In genomic region chr10:29304259-29305030, GRCh38 we compare ENCODE assay signal across 8 cellular contexts. TPM values are rescaled to one million over a fixed set of nuclear protein-coding genes. Genes with fewer than 3 reads are reported as not detected.
DNase-seq lines count a peak whose midpoint lies in the region; ATAC-seq and TF ChIP-seq lines count a peak whose summit lies in the region.

No MANE protein-coding gene starts in this region.

- H3K27me3 ChIP-seq in parathyroid adenoma (ENCODE audit: control insufficient read depth, insufficient read depth, low read length), result no peaks in the 10 kb centered on the region
- H3K27me3 ChIP-seq in effector memory CD4-positive, alpha-beta T cell (replicated peaks; ENCODE audit: control insufficient read depth, insufficient read depth, low read length, poor library complexity, severe bottlenecking), result no peaks in the 10 kb centered on the region

- no peak overlapping the region for H3K9ac ChIP-seq in parathyroid adenoma

- no peaks in the 10 kb centered on the region for H3K4me1 Mint-ChIP-seq in activated T-cell treated with anti-CD3 and anti-CD28 coated beads, Interleukin-2, amount 50 U/mL, for 72 hours (ENCODE audit: low read depth)

- peak; percentile 80 for TF ChIP-seq CTCF in parathyroid adenoma (IDR thresholded peaks at IDR 0.05)

- peaks cover 22% of the 10 kb centered on the region for H3K27me3 Mint-ChIP-seq in activated T-cell treated with anti-CD3 and anti-CD28 coated beads, Interleukin-2, amount 50 U/mL, for 72 hours (ENCODE audit: low read depth)

- peaks cover 4 to 10% of the 10 kb centered on the region in 2 donors for H3K36me3 Mint-ChIP-seq in activated T-cell treated with anti-CD3 and anti-CD28 coated beads, Interleukin-2, amount 50 U/mL, for 72 hours (ENCODE audit: insufficient read depth in 2 of 2)

- peak overlapping the region in 1 of 2 donors; percentile 45 for H3K4me3 Mint-ChIP-seq in activated T-cell treated with anti-CD3 and anti-CD28 coated beads, Interleukin-2, amount 50 U/mL, for 72 hours

- H3K27ac Mint-ChIP-seq in activated T-cell treated with anti-CD3 and anti-CD28 coated beads, Interleukin-2, amount 50 U/mL, for 72 hours, result no peak overlapping the region

- H2AFZ ChIP-seq in parathyroid adenoma, result peak overlapping the region; percentile 80

- H3K4me3 ChIP-seq in parathyroid adenoma (ENCODE audit: low read depth, low read length), result peak overlapping the region; percentile 39
- no peak overlapping the region for H3K4me3 ChIP-seq in effector memory CD4-positive, alpha-beta T cell (ENCODE audit: insufficient read depth, low read depth, low read length, poor library complexity, severe bottlenecking)

- peak; percentile 69 for DNase-seq in G401 (ENCODE audit: low spot score)
- peak; percentile 11 for DNase-seq in NCI-H226
- DNase-seq in activated T-cell treated with anti-CD3 and anti-CD28 coated beads, Interleukin-2, amount 50 U/mL, for 72 hours, result peak; percentile 29 to 38
- peak; percentile 74 for DNase-seq in glomerular visceral epithelial cell (ENCODE audit: extremely low spot score)
- DNase-seq in effector memory CD4-positive, alpha-beta T cell, result no peak

- H3K9me3 Mint-ChIP-seq in activated T-cell treated with anti-CD3 and anti-CD28 coated beads, Interleukin-2, amount 50 U/mL, for 72 hours, result peaks cover 4 to 6% of the 10 kb centered on the region in 2 donors

- in situ Hi-C loops in G401 (cut with HindIII; ENCODE audit: low sequenced_read_pairs), result no loop called here

- ATAC-seq in HG02884 (IDR thresholded peaks at IDR 0.05; ENCODE audit: unreplicated experiment), result peak; percentile 63
- ATAC-seq in activated T-cell treated with anti-CD3 and anti-CD28 coated beads, Interleukin-2, amount 50 U/mL, for 72 hours (replicated peaks in 1 of 2), result peak in 1 of 2 donors; percentile 53
- no peak for ATAC-seq in GM18519 (IDR thresholded peaks at IDR 0.05; ENCODE audit: low FRiP score, unreplicated experiment)

- no peaks in the 10 kb centered on the region for H3K9me3 ChIP-seq in parathyroid adenoma (ENCODE audit: control insufficient read depth, low read length)
- no peaks in the 10 kb centered on the region for H3K9me3 ChIP-seq in effector memory CD4-positive, alpha-beta T cell (ENCODE audit: control insufficient read depth, low read length)

- H3K4me2 ChIP-seq in parathyroid adenoma (ENCODE audit: low read length), result peak overlapping the region; percentile 16

- H3K27ac ChIP-seq in parathyroid adenoma, result peak overlapping the region; percentile 82
- H3K27ac ChIP-seq in effector memory CD4-positive, alpha-beta T cell (ENCODE audit: insufficient read depth, low read length, poor library complexity, severe bottlenecking), result no peak overlapping the region

- peaks cover 24% of the 10 kb centered on the region for H3K4me1 ChIP-seq in parathyroid adenoma
- H3K4me1 ChIP-seq in effector memory CD4-positive, alpha-beta T cell (ENCODE audit: control insufficient read depth, insufficient read depth, low read length, poor library complexity, severe bottlenecking), result no peaks in the 10 kb centered on the region

- H3K36me3 ChIP-seq in parathyroid adenoma (ENCODE audit: control insufficient read depth, insufficient read depth, low read length), result no peaks in the 10 kb centered on the region
- H3K36me3 ChIP-seq in effector memory CD4-positive, alpha-beta T cell (ENCODE audit: control insufficient read depth, insufficient read depth, low read length), result no peaks in the 10 kb centered on the region

- H3K79me2 ChIP-seq in parathyroid adenoma, result no peaks in the 10 kb centered on the region

RNA-seq across cellular contexts. Expression of gene LYZL1, which starts 15.6 kb away (rescaled TPM):
- not detected in 2 replicates for total RNA-seq in G401 (2014; rRNA removed; shearing (Covaris generic))
- total RNA-seq in activated T-cell treated with anti-CD3 and anti-CD28 coated beads, Interleukin-2, amount 50 U/mL, for 72 hours, result not detected

Comparison
In these comparisons a context has a peak if more than half of its experiments do, and no peak if none do; other contexts are left out.
1. DNase-seq: peak in G401 (single experiment), NCI-H226 (single experiment), activated T-cell treated with anti-CD3 and anti-CD28 coated beads, Interleukin-2, amount 50 U/mL, for 72 hours (2 of 2) and glomerular visceral epithelial cell (single experiment); none in effector memory CD4-positive, alpha-beta T cell (0 of 3).